Comparison of ENCODE assay signal across 1 cellular context in genomic region chr12:103800252-103800771, GRCh38.
A peak's percentile ranks its signal among the peaks of the same experiment; 100 is the strongest.
TF ChIP-seq lines count a peak whose summit lies in the region.

No MANE protein-coding gene starts in this region.

TF ChIP-seq in HepG2, 621 proteins besides CTCF, POLR2A, EP300 and RAD21 (continued from another document):
- TF ChIP-seq ARID5B (CRISPR knock-in tag; IDR thresholded peaks at IDR 0.05): peak; percentile 24; the same call in 1 of the 2 replicates
- no peak for TF ChIP-seq ARID2 (CRISPR knock-in tag; IDR thresholded peaks at IDR 0.05; ENCODE audit: borderline replicate concordance)
- no peak for TF ChIP-seq SOX6 (IDR thresholded peaks at IDR 0.05)
- peak; percentile 24; the same call in 1 of the 2 replicates for TF ChIP-seq SOX6 (CRISPR knock-in tag; IDR thresholded peaks at IDR 0.05)
- peak; percentile 99 for TF ChIP-seq ZFP90 (CRISPR knock-in tag; IDR thresholded peaks at IDR 0.05; ENCODE audit: borderline replicate concordance)
- TF ChIP-seq HMG20A (CRISPR knock-in tag; IDR thresholded peaks at IDR 0.05; ENCODE audit: borderline replicate concordance): peak; percentile 15; the same call in 1 of the 2 replicates
- no peak for TF ChIP-seq NCOA2 (CRISPR knock-in tag; IDR thresholded peaks at IDR 0.05)
- 0 out of 2 replicates have a peak, but pooled peaks have one; percentile 29 for TF ChIP-seq GATA4 (IDR thresholded peaks at IDR 0.05; ENCODE audit: borderline replicate concordance, low read depth)
- 0 out of 2 replicates have a peak, but pooled peaks have one; percentile 18 for TF ChIP-seq MED1 (CRISPR knock-in tag; IDR thresholded peaks at IDR 0.05)
- no peak for TF ChIP-seq ZFP82 (CRISPR knock-in tag; IDR thresholded peaks at IDR 0.05; ENCODE audit: borderline replicate concordance)
- no peak for TF ChIP-seq ZNF10 (CRISPR knock-in tag; IDR thresholded peaks at IDR 0.05; ENCODE audit: borderline replicate concordance, low read depth)
- no peak for TF ChIP-seq IRX3 (CRISPR knock-in tag; IDR thresholded peaks at IDR 0.05; ENCODE audit: borderline replicate concordance, low read depth)
- no peak for TF ChIP-seq ZNF768 (CRISPR knock-in tag; IDR thresholded peaks at IDR 0.05)
- peak; percentile 32; the same call in 1 of the 2 replicates for TF ChIP-seq PAXIP1 (CRISPR knock-in tag; conservative IDR thresholded peaks at IDR 0.05)
- TF ChIP-seq ZSCAN20 (CRISPR knock-in tag; IDR thresholded peaks at IDR 0.05; ENCODE audit: borderline replicate concordance): 0 out of 2 replicates have a peak, but pooled peaks have one; percentile 44
- peak; percentile 33 for TF ChIP-seq ZNF687 (CRISPR knock-in tag; IDR thresholded peaks at IDR 0.05)
- no peak for TF ChIP-seq ZNF33B (CRISPR knock-in tag; IDR thresholded peaks at IDR 0.05)
- TF ChIP-seq ZNF557 (CRISPR knock-in tag; IDR thresholded peaks at IDR 0.05): no peak
- TF ChIP-seq ZNF652 (CRISPR knock-in tag; IDR thresholded peaks at IDR 0.05; ENCODE audit: borderline replicate concordance, low read depth): no peak
- peak; percentile 41; the same call in 1 of the 2 replicates for TF ChIP-seq GATAD2A (CRISPR knock-in tag; IDR thresholded peaks at IDR 0.05)
- peak; percentile 15; the same call in 1 of the 2 replicates for TF ChIP-seq IKZF5 (CRISPR knock-in tag; IDR thresholded peaks at IDR 0.05)
TF ChIP-seq in HepG2: peak in this region for 12.
